In genomic region chr17:6704472-6705052, GRCh38 we compare ENCODE assay signal across 1 cellular context.
TF ChIP-seq lines count a peak whose summit lies in the region.

No MANE protein-coding gene starts in this region.

TF ChIP-seq in HepG2, 621 proteins besides CTCF, POLR2A, EP300 and RAD21 (continued from another document and continues in another):
- TF ChIP-seq ETV5 (CRISPR knock-in tag; IDR thresholded peaks at IDR 0.05; ENCODE audit: borderline replicate concordance), result no peak
- TF ChIP-seq ZNF770 (CRISPR knock-in tag; IDR thresholded peaks at IDR 0.05), result no peak
- peak; percentile 53 for TF ChIP-seq PAXIP1 (CRISPR knock-in tag; conservative IDR thresholded peaks at IDR 0.05)
- no peak for TF ChIP-seq ZSCAN9 (CRISPR knock-in tag; IDR thresholded peaks at IDR 0.05; ENCODE audit: borderline replicate concordance)
- TF ChIP-seq NR2C2 (CRISPR knock-in tag; IDR thresholded peaks at IDR 0.05; ENCODE audit: borderline replicate concordance), result peak; percentile 69; the same call in 1 of the 2 replicates
- no peak for TF ChIP-seq SNAI1 (CRISPR knock-in tag; IDR thresholded peaks at IDR 0.05; ENCODE audit: borderline replicate concordance)
- 0 out of 2 replicates have a peak, but pooled peaks have one; percentile 21 for TF ChIP-seq ZBTB38 (CRISPR knock-in tag; IDR thresholded peaks at IDR 0.05)
- no peak for TF ChIP-seq ZZZ3 (CRISPR knock-in tag; IDR thresholded peaks at IDR 0.05; ENCODE audit: borderline replicate concordance)
- TF ChIP-seq ZNF10 (CRISPR knock-in tag; IDR thresholded peaks at IDR 0.05; ENCODE audit: borderline replicate concordance, low read depth), result no peak
- peak; percentile 96 for TF ChIP-seq ZSCAN25 (CRISPR knock-in tag; IDR thresholded peaks at IDR 0.05)
- no peak for TF ChIP-seq SNRNP70 (IDR thresholded peaks at IDR 0.05; ENCODE audit: low read depth, low read length)
- TF ChIP-seq ZNF652 (CRISPR knock-in tag; IDR thresholded peaks at IDR 0.05; ENCODE audit: borderline replicate concordance, low read depth), result no peak
- no peak for TF ChIP-seq FOXA3 (CRISPR knock-in tag; IDR thresholded peaks at IDR 0.05)
- no peak for TF ChIP-seq ZNF546 (CRISPR knock-in tag; conservative IDR thresholded peaks at IDR 0.05)
- TF ChIP-seq GFI1 (CRISPR knock-in tag; IDR thresholded peaks at IDR 0.05; ENCODE audit: borderline replicate concordance), result no peak
- peak; percentile 35; the same call in 1 of the 2 replicates for TF ChIP-seq NFKB2 (CRISPR knock-in tag; IDR thresholded peaks at IDR 0.05; ENCODE audit: borderline replicate concordance)
- TF ChIP-seq ZNF761 (CRISPR knock-in tag; conservative IDR thresholded peaks at IDR 0.05), result 0 out of 2 replicates have a peak, but pooled peaks have one; percentile 9
- TF ChIP-seq ZNF710 (CRISPR knock-in tag; IDR thresholded peaks at IDR 0.05; ENCODE audit: borderline replicate concordance), result no peak
- TF ChIP-seq FOXO1 (CRISPR knock-in tag; IDR thresholded peaks at IDR 0.05), result peak; percentile 55; the same call in 1 of the 2 replicates
- no peak for TF ChIP-seq ZNF816 (CRISPR knock-in tag; IDR thresholded peaks at IDR 0.05; ENCODE audit: borderline replicate concordance)
- no peak for TF ChIP-seq WIZ (CRISPR knock-in tag; IDR thresholded peaks at IDR 0.05)
- peak; percentile 39; the same call in 1 of the 2 replicates for TF ChIP-seq ZBTB7B (CRISPR knock-in tag; IDR thresholded peaks at IDR 0.05)
- no peak for TF ChIP-seq KMT2B (CRISPR knock-in tag; IDR thresholded peaks at IDR 0.05)
- TF ChIP-seq, protein P1, sequence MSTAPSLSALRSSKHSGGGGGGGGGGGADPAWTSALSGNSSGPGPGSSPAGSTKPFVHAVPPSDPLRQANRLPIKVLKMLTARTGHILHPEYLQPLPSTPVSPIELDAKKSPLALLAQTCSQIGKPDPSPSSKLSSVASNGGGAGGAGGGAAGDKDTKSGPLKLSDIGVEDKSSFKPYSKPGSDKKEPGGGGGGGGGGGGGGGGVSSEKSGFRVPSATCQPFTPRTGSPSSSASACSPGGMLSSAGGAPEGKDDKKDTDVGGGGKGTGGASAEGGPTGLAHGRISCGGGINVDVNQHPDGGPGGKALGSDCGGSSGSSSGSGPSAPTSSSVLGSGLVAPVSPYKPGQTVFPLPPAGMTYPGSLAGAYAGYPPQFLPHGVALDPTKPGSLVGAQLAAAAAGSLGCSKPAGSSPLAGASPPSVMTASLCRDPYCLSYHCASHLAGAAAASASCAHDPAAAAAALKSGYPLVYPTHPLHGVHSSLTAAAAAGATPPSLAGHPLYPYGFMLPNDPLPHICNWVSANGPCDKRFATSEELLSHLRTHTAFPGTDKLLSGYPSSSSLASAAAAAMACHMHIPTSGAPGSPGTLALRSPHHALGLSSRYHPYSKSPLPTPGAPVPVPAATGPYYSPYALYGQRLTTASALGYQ (CRISPR knock-in tag; IDR thresholded peaks at IDR 0.05), result 0 out of 2 replicates have a peak, but pooled peaks have one; percentile 17
- no peak for TF ChIP-seq ZNF782 (CRISPR knock-in tag; IDR thresholded peaks at IDR 0.05; ENCODE audit: borderline replicate concordance)
- TF ChIP-seq, protein P2, sequence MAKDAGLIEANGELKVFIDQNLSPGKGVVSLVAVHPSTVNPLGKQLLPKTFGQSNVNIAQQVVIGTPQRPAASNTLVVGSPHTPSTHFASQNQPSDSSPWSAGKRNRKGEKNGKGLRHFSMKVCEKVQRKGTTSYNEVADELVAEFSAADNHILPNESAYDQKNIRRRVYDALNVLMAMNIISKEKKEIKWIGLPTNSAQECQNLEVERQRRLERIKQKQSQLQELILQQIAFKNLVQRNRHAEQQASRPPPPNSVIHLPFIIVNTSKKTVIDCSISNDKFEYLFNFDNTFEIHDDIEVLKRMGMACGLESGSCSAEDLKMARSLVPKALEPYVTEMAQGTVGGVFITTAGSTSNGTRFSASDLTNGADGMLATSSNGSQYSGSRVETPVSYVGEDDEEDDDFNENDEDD (CRISPR knock-in tag; IDR thresholded peaks at IDR 0.05; ENCODE audit: borderline replicate concordance), result no peak
- no peak for TF ChIP-seq POGZ (CRISPR knock-in tag; IDR thresholded peaks at IDR 0.05)
- TF ChIP-seq KLF13 (CRISPR knock-in tag; IDR thresholded peaks at IDR 0.05), result no peak
- no peak for TF ChIP-seq ZNF367 (CRISPR knock-in tag; IDR thresholded peaks at IDR 0.05; ENCODE audit: borderline replicate concordance)
- TF ChIP-seq ZNF766 (CRISPR knock-in tag; IDR thresholded peaks at IDR 0.05; ENCODE audit: borderline replicate concordance), result peak; percentile 34; the same call in 1 of the 2 replicates
- TF ChIP-seq ISX (CRISPR knock-in tag; conservative IDR thresholded peaks at IDR 0.05), result no peak
- TF ChIP-seq ZNF3 (CRISPR knock-in tag; IDR thresholded peaks at IDR 0.05), result no peak
- TF ChIP-seq SALL1 (CRISPR knock-in tag; IDR thresholded peaks at IDR 0.05), result peak; percentile 55
- no peak for TF ChIP-seq DNMT1 (CRISPR knock-in tag; IDR thresholded peaks at IDR 0.05)
- TF ChIP-seq YEATS2 (CRISPR knock-in tag; IDR thresholded peaks at IDR 0.05; ENCODE audit: borderline replicate concordance), result no peak
- peak; percentile 35; the same call in 1 of the 2 replicates for TF ChIP-seq FOXP4 (CRISPR knock-in tag; IDR thresholded peaks at IDR 0.05)
- TF ChIP-seq RXRB (CRISPR knock-in tag; IDR thresholded peaks at IDR 0.05; ENCODE audit: borderline replicate concordance), result no peak
- TF ChIP-seq PAF1 (CRISPR knock-in tag; IDR thresholded peaks at IDR 0.05), result no peak
- TF ChIP-seq, protein P3, sequence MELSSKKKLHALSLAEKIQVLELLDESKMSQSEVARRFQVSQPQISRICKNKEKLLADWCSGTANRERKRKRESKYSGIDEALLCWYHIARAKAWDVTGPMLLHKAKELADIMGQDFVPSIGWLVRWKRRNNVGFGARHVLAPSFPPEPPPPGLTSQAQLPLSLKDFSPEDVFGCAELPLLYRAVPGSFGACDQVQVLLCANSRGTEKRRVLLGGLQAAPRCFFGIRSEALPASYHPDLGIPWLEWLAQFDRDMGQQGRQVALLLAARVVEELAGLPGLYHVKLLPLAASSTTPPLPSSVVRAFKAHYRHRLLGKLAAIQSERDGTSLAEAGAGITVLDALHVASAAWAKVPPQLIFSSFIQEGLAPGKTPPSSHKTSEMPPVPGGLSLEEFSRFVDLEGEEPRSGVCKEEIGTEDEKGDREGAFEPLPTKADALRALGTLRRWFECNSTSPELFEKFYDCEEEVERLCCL (CRISPR knock-in tag; IDR thresholded peaks at IDR 0.05; ENCODE audit: borderline replicate concordance), result no peak
- no peak; the same call in 1 of the 2 replicates for TF ChIP-seq ZNF670 (CRISPR knock-in tag; IDR thresholded peaks at IDR 0.05; ENCODE audit: borderline replicate concordance)
- TF ChIP-seq SIN3B (IDR thresholded peaks at IDR 0.05; ENCODE audit: low read length), result no peak
- TF ChIP-seq NCOA5 (CRISPR knock-in tag; IDR thresholded peaks at IDR 0.05), result no peak
- no peak for TF ChIP-seq PRMT3 (CRISPR knock-in tag; IDR thresholded peaks at IDR 0.05; ENCODE audit: borderline replicate concordance, low read depth)
- TF ChIP-seq ZMYM2 (CRISPR knock-in tag; IDR thresholded peaks at IDR 0.05), result no peak
- peak; percentile 10; the same call in 1 of the 2 replicates for TF ChIP-seq POLR2AphosphoS5 (IDR thresholded peaks at IDR 0.05; ENCODE audit: low read depth, low read length)
- no peak for TF ChIP-seq ZNF253 (CRISPR knock-in tag; IDR thresholded peaks at IDR 0.05; ENCODE audit: borderline replicate concordance)
- TF ChIP-seq FOXJ3 (CRISPR knock-in tag; IDR thresholded peaks at IDR 0.05; ENCODE audit: borderline replicate concordance), result no peak
- no peak for TF ChIP-seq ZEB1 (IDR thresholded peaks at IDR 0.05; ENCODE audit: insufficient replicate concordance, low read depth)
- no peak for TF ChIP-seq GABPB1 (CRISPR knock-in tag; IDR thresholded peaks at IDR 0.05)
- TF ChIP-seq ZNF343 (CRISPR knock-in tag; IDR thresholded peaks at IDR 0.05), result no peak
- TF ChIP-seq, protein P4, sequence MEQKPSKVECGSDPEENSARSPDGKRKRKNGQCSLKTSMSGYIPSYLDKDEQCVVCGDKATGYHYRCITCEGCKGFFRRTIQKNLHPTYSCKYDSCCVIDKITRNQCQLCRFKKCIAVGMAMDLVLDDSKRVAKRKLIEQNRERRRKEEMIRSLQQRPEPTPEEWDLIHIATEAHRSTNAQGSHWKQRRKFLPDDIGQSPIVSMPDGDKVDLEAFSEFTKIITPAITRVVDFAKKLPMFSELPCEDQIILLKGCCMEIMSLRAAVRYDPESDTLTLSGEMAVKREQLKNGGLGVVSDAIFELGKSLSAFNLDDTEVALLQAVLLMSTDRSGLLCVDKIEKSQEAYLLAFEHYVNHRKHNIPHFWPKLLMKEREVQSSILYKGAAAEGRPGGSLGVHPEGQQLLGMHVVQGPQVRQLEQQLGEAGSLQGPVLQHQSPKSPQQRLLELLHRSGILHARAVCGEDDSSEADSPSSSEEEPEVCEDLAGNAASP (CRISPR knock-in tag; IDR thresholded peaks at IDR 0.05; ENCODE audit: borderline replicate concordance), result no peak
- TF ChIP-seq HNF4A (CRISPR knock-in tag; IDR thresholded peaks at IDR 0.05), result peak; percentile 68
- no peak for TF ChIP-seq RFX5 (IDR thresholded peaks at IDR 0.05; ENCODE audit: low read depth, low read length)
- no peak for TF ChIP-seq MZF1 (CRISPR knock-in tag; IDR thresholded peaks at IDR 0.05; ENCODE audit: borderline replicate concordance)
- peak; percentile 47; the same call in 1 of the 2 replicates for TF ChIP-seq HNF4G (IDR thresholded peaks at IDR 0.05; ENCODE audit: borderline replicate concordance, low read depth, low read length)
- TF ChIP-seq HNF4G (CRISPR knock-in tag; IDR thresholded peaks at IDR 0.05; ENCODE audit: borderline replicate concordance, low read depth), result no peak; the same call in 1 of the 2 replicates
- no peak for TF ChIP-seq ZNF207 (IDR thresholded peaks at IDR 0.05; ENCODE audit: borderline replicate concordance)
- no peak for TF ChIP-seq PCBP2 (optimal IDR thresholded peaks at IDR 0.05; ENCODE audit: low read depth, low read length, poor library complexity, severe bottlenecking)
- TF ChIP-seq SAP130 (CRISPR knock-in tag; IDR thresholded peaks at IDR 0.05; ENCODE audit: low read depth), result 0 out of 2 replicates have a peak, but pooled peaks have one; percentile 24
